9 cellular contexts compared by ENCODE assay signal in genomic region chr14:36582011-36582873, GRCh38. TPM values are rescaled to one million over a fixed set of nuclear protein-coding genes. Genes with fewer than 3 reads are reported as not detected.
DNase-seq lines count a peak whose midpoint lies in the region; ATAC-seq and TF ChIP-seq lines count a peak whose summit lies in the region.
"Had no signal": no experiment of that assay in that cellular context is flagged by ENCODE, and none has a peak within 500 bp of the region (broad histone marks: within the 10 kb centered on the region; RNA-seq: fewer than 3 reads in every experiment).

NKX2-8 (minus strand) TSS chr14:36582614; CDS start chr14:36582389, 225 bp downstream.

- TF ChIP-seq CTCF in GM10248 (IDR thresholded peaks at IDR 0.05; ENCODE audit: control extremely low read depth, extremely low read depth, low read depth, missing control alignments) (no peak), fibroblast of mammary gland (conservative IDR thresholded peaks at IDR 0.05; ENCODE audit: control insufficient read depth, insufficient read depth, low read depth, low read length) (no peak), psoas muscle (IDR thresholded peaks at IDR 0.05) (no peak)

- WGBS in psoas muscle, 3 donors = 1 to 3% (median 1%) methylated on average over 53 to 62 of the region's 62 CpGs

- H3K4me1 ChIP-seq in psoas muscle = peaks cover 8% of the 10 kb centered on the region

- peaks cover 7 to 97% (median 36%) of the 10 kb centered on the region in 3 donors for H3K27me3 ChIP-seq in psoas muscle (ENCODE audit: insufficient read depth in 3 of 3, low read length in 2 of 3)

- intact Hi-C loops in psoas muscle (cut with DNase I) (no loop called here), head of caudate nucleus (cut with DNase I) (no loop called here)

- peak; percentile 9 for DNase-seq in GM10248 (ENCODE audit: extremely low spot score)
- DNase-seq in NCI-H345 treated with DMSO at 0.1 percent for 48 hours (lab: John Stamatoyannopoulos, UW; ENCODE audit: unreplicated experiment) = peak; percentile 48
- no peak for DNase-seq in fibroblast of mammary gland (ENCODE audit: low read depth)
- no peak for DNase-seq in psoas muscle
- DNase-seq in COLO829 (ENCODE audit: low spot score) = no peak
- DNase-seq in activated naive CD4-positive, alpha-beta T cell treated with Interleukin-2 at 50 U/mL for 16 hours = no peak
- DNase-seq in head of caudate nucleus = no peak
- DNase-seq: activated naive CD4-positive, alpha-beta T cell treated with anti-CD3 and anti-CD28 coated beads, Interleukin-2, amount 50 U/mL, for 16 hours had no signal

- POLR2A ChIA-PET in GM10248 (lab: Yijun Ruan, JAX) = no interaction called here

- no peaks in the 10 kb centered on the region for H3K9me3 ChIP-seq in psoas muscle

- H3K27ac ChIP-seq in psoas muscle = no peak within 1 kb of the TSS

- H3K4me3 ChIP-seq in fibroblast of mammary gland (ENCODE audit: control insufficient read depth, low read depth, low read length) = peak within 1 kb of the TSS; percentile 38
- peak within 1 kb of the TSS; percentile 63 for H3K4me3 ChIP-seq in psoas muscle

- CTCF ChIA-PET in GM10248 (lab: Yijun Ruan, JAX) = interaction anchor here (1.4 kb wide), 1 partner anchor 29 kb away, joined by 5 read pairs; no protein-coding TSS in a partner anchor

- ATAC-seq in psoas muscle (peak in 1 of 4 donors; percentile 44), GM19452 (IDR thresholded peaks at IDR 0.05; ENCODE audit: unreplicated experiment) (no peak)

- H3K36me3 ChIP-seq in psoas muscle (ENCODE audit: insufficient read depth in 1 of 2, low read depth in 1 of 2) = no peaks in the 10 kb centered on the region

RNA-seq across cellular contexts. Expression of gene NKX2-8, which starts in this region (rescaled TPM):
- not detected for total RNA-seq in psoas muscle
- polyA plus RNA-seq in psoas muscle = not detected

Comparison
In these comparisons a context has a peak if more than half of its experiments do, and no peak if none do; other contexts are left out.
1. DNase-seq: peak in GM10248 (single experiment) and NCI-H345 treated with DMSO at 0.1 percent for 48 hours (single experiment); none in fibroblast of mammary gland (single experiment), psoas muscle (0 of 2), COLO829 (single experiment), activated naive CD4-positive, alpha-beta T cell treated with Interleukin-2 at 50 U/mL for 16 hours (single experiment) and head of caudate nucleus (0 of 42).